In the genomic region with DNA sequence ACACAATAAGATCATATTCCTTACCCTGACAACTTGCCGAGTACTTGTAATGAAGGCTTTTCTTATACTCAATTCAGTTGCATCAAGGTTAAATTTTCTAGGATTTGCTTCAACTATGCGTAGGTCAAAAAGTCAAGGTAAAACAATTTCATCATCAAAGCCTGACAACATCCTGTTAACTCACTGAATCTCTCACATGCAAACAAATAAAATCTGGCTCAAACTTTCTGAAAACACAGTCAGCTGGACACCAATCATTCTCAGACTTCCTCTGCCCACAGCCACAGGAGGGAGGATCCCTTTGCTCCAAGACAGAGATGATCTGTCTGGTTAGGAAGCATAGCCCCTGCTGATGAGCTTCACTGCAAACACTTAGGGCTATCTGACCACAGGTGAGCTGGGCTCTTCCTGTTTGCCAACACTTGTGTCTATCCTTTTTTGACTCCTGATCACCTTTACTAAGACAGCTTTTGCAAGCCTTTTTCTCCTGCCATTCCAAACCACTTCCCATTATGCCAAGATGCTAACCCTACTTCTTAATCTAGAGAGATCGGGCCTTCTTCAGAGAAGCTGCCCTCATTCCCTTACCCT, we compare ENCODE assay signal across 1 cellular context.
A peak's percentile ranks its signal among the peaks of the same experiment; 100 is the strongest.
TF ChIP-seq lines count a peak whose summit lies in the region.

No MANE protein-coding gene starts in this region.

TF ChIP-seq in HepG2, 621 proteins besides CTCF, POLR2A, EP300 and RAD21 (continued from another document):
- TF ChIP-seq NR0B2 (CRISPR knock-in tag; IDR thresholded peaks at IDR 0.05) (no peak), ZNF496 (CRISPR knock-in tag; IDR thresholded peaks at IDR 0.05; ENCODE audit: insufficient replicate concordance) (no peak), FOXA3 (CRISPR knock-in tag; IDR thresholded peaks at IDR 0.05) (peak; percentile 49), GABPA (IDR thresholded peaks at IDR 0.05; ENCODE audit: low read depth, low read length) (no peak), GABPA (CRISPR knock-in tag; IDR thresholded peaks at IDR 0.05; ENCODE audit: low read depth) (0 out of 2 replicates have a peak, but pooled peaks have one; percentile 25), TGIF2 (CRISPR knock-in tag; IDR thresholded peaks at IDR 0.05) (no peak), ZNF652 (CRISPR knock-in tag; IDR thresholded peaks at IDR 0.05; ENCODE audit: borderline replicate concordance, low read depth) (peak; percentile 22; the same call in 1 of the 2 replicates), GATAD2A (CRISPR knock-in tag; IDR thresholded peaks at IDR 0.05) (peak; percentile 58; the same call in 1 of the 2 replicates), ZNF441 (CRISPR knock-in tag; IDR thresholded peaks at IDR 0.05; ENCODE audit: borderline replicate concordance) (no peak), ARID5B (CRISPR knock-in tag; IDR thresholded peaks at IDR 0.05) (peak; percentile 75), HDAC2 (CRISPR knock-in tag; IDR thresholded peaks at IDR 0.05) (0 out of 2 replicates have a peak, but pooled peaks have one; percentile 19), CEBPZ (IDR thresholded peaks at IDR 0.05; ENCODE audit: low read length) (no peak), MYNN (CRISPR knock-in tag; IDR thresholded peaks at IDR 0.05; ENCODE audit: low read depth) (no peak), FOXP1 (IDR thresholded peaks at IDR 0.05) (no peak), FOXP1 (CRISPR knock-in tag; IDR thresholded peaks at IDR 0.05) (peak; percentile 41), CEBPG (CRISPR knock-in tag; IDR thresholded peaks at IDR 0.05) (peak; percentile 41; the same call in 1 of the 2 replicates), HMG20A (CRISPR knock-in tag; IDR thresholded peaks at IDR 0.05; ENCODE audit: borderline replicate concordance) (peak; percentile 84; the same call in 1 of the 2 replicates), ZBTB7A (CRISPR knock-in tag; IDR thresholded peaks at IDR 0.05) (no peak), BCL6 (CRISPR knock-in tag; IDR thresholded peaks at IDR 0.05) (peak; percentile 67), SOX13 (IDR thresholded peaks at IDR 0.05) (no peak), SOX13 (CRISPR knock-in tag; conservative IDR thresholded peaks at IDR 0.05 in 1 of 2, IDR thresholded peaks at IDR 0.05 in 1 of 2) (peak in 1 of 2 experiments; percentile 34; a peak in 1 of 4 replicates), NR2F6 (IDR thresholded peaks at IDR 0.05) (peak; percentile 83), NR2F6 (CRISPR knock-in tag; IDR thresholded peaks at IDR 0.05) (peak; percentile 85), ZSCAN25 (CRISPR knock-in tag; IDR thresholded peaks at IDR 0.05) (no peak), PPARG (CRISPR knock-in tag; conservative IDR thresholded peaks at IDR 0.05) (0 out of 2 replicates have a peak, but pooled peaks have one; percentile 13)
- TF ChIP-seq, protein P1, sequence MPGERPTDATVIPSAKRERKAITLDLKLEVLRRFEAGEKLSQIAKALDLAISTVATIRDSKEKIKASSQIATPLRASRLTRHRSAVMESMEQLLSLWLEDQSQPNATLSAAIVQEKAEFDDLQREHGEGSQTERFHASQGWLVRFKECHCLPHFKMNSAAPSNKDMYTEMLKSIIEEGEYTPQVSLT (CRISPR knock-in tag; IDR thresholded peaks at IDR 0.05; ENCODE audit: borderline replicate concordance, low read depth): no peak
- TF ChIP-seq, protein P2, sequence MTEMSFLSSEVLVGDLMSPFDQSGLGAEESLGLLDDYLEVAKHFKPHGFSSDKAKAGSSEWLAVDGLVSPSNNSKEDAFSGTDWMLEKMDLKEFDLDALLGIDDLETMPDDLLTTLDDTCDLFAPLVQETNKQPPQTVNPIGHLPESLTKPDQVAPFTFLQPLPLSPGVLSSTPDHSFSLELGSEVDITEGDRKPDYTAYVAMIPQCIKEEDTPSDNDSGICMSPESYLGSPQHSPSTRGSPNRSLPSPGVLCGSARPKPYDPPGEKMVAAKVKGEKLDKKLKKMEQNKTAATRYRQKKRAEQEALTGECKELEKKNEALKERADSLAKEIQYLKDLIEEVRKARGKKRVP (CRISPR knock-in tag; IDR thresholded peaks at IDR 0.05): peak in 1 of 2 experiments; percentile 47; a peak in 1 of 4 replicates
TF ChIP-seq in HepG2: peak in this region for 32.
